In genomic region chr19:13104848-13105646, GRCh38 we compare ENCODE assay signal across 8 cellular contexts. TPM values are rescaled to one million over a fixed set of nuclear protein-coding genes. Genes with fewer than 3 reads are reported as not detected.
DNase-seq lines count a peak whose midpoint lies in the region; ATAC-seq, FAIRE-seq and TF ChIP-seq lines count a peak whose summit lies in the region.

No MANE protein-coding gene starts in this region.

- peak; percentile 47 for DNase-seq in GM20000 (ENCODE audit: low spot score)
- peak in 1 of 2 donors; percentile 51 for DNase-seq in activated T-cell treated with anti-CD3 and anti-CD28 coated beads, Interleukin-2, amount 50 U/mL, for 72 hours
- DNase-seq in D721Med (ENCODE audit: insufficient read length, low spot score), result no peak

- H3K4me1 ChIP-seq in BLaER1 treated with 17β-estradiol and CSF1 and Interleukin-3, amounts not matched to agents 10 nM and 100 nM, result peaks cover 44 to 86% (median 76%) of the 10 kb centered on the region in 10 experiments
- H3K4me1 ChIP-seq in mononuclear cell (ENCODE audit: insufficient read depth, low read length), result peaks cover 59% of the 10 kb centered on the region

- peak overlapping the region; percentile 76 for H3K27ac Mint-ChIP-seq in activated T-cell treated with anti-CD3 and anti-CD28 coated beads, Interleukin-2, amount 50 U/mL, for 72 hours

- FAIRE-seq in D721Med (lab: Jason Lieb, UNC), result no peak

- peak; percentile 10 to 20 for ATAC-seq in activated T-cell treated with anti-CD3 and anti-CD28 coated beads, Interleukin-2, amount 50 U/mL, for 72 hours (replicated peaks in 1 of 2)
- ATAC-seq in HG03378 (IDR thresholded peaks at IDR 0.05; ENCODE audit: unreplicated experiment) (no peak), HG02884 (IDR thresholded peaks at IDR 0.05; ENCODE audit: unreplicated experiment) (no peak), HG02938 (IDR thresholded peaks at IDR 0.05; ENCODE audit: unreplicated experiment) (no peak)

- peak overlapping the region; percentile 78 to 99 (median 97) for H3K27ac ChIP-seq in BLaER1 treated with 17β-estradiol and CSF1 and Interleukin-3, amounts not matched to agents 10 nM and 100 nM

- peaks cover 20 to 57% (median 35%) of the 10 kb centered on the region in 11 experiments for H3K36me3 ChIP-seq in BLaER1 treated with 17β-estradiol and CSF1 and Interleukin-3, amounts not matched to agents 10 nM and 100 nM

- H3K4me1 Mint-ChIP-seq in activated T-cell treated with anti-CD3 and anti-CD28 coated beads, Interleukin-2, amount 50 U/mL, for 72 hours (ENCODE audit: low read depth), result peaks cover 23% of the 10 kb centered on the region

- H3K4me2 ChIP-seq in BLaER1 treated with 17β-estradiol and CSF1 and Interleukin-3, amounts not matched to agents 10 nM and 100 nM, result peak overlapping the region; percentile 79 to 100 (median 98)

- peak overlapping the region; percentile 73 to 98 (median 94) for H3K9ac ChIP-seq in BLaER1 treated with 17β-estradiol and CSF1 and Interleukin-3, amounts not matched to agents 10 nM and 100 nM

- peaks cover 2 to 3% of the 10 kb centered on the region in 2 donors for H3K36me3 Mint-ChIP-seq in activated T-cell treated with anti-CD3 and anti-CD28 coated beads, Interleukin-2, amount 50 U/mL, for 72 hours (ENCODE audit: insufficient read depth in 2 of 2)

- H3K9me3 ChIP-seq in BLaER1 treated with 17β-estradiol and CSF1 and Interleukin-3, amounts not matched to agents 10 nM and 100 nM (replicated peaks in 1 of 11), result no peaks in the 10 kb centered on the region
- no peaks in the 10 kb centered on the region for H3K9me3 ChIP-seq in mononuclear cell (ENCODE audit: low read depth, low read length)

- TF ChIP-seq CTCF in GM20000 (IDR thresholded peaks at IDR 0.05; ENCODE audit: extremely low read depth, missing control alignments) (no peak), D721Med (IDR thresholded peaks at IDR 0.05; ENCODE audit: insufficient read depth, missing control alignments) (no peak)

- no peaks in the 10 kb centered on the region for H3K27me3 ChIP-seq in BLaER1 treated with 17β-estradiol and CSF1 and Interleukin-3, amounts not matched to agents 10 nM and 100 nM
- no peaks in the 10 kb centered on the region for H3K27me3 ChIP-seq in mononuclear cell (ENCODE audit: insufficient read depth, low read length)

- H3K4me3 ChIP-seq in BLaER1 treated with 17β-estradiol and CSF1 and Interleukin-3, amounts not matched to agents 10 nM and 100 nM, result peak overlapping the region; percentile 45 to 73 (median 60)
- peak overlapping the region; percentile 62 for H3K4me3 ChIP-seq in mononuclear cell (ENCODE audit: low read length)

- peak overlapping the region; percentile 95 to 97 for H3K4me3 Mint-ChIP-seq in activated T-cell treated with anti-CD3 and anti-CD28 coated beads, Interleukin-2, amount 50 U/mL, for 72 hours

- H3K27me3 Mint-ChIP-seq in activated T-cell treated with anti-CD3 and anti-CD28 coated beads, Interleukin-2, amount 50 U/mL, for 72 hours (ENCODE audit: low read depth), result no peaks in the 10 kb centered on the region

- H3K9me3 Mint-ChIP-seq in activated T-cell treated with anti-CD3 and anti-CD28 coated beads, Interleukin-2, amount 50 U/mL, for 72 hours, result peaks cover 0 to 3% of the 10 kb centered on the region in 2 donors

- peaks cover 3 to 24% (median 19%) of the 10 kb centered on the region in 11 experiments; a peak in 16 of 22 replicates for H4K20me1 ChIP-seq in BLaER1 treated with 17β-estradiol and CSF1 and Interleukin-3, amounts not matched to agents 10 nM and 100 nM

RNA-seq across cellular contexts. Expression of gene LYL1, which starts 2.4 kb away (rescaled TPM):
- total RNA-seq in activated T-cell treated with anti-CD3 and anti-CD28 coated beads, Interleukin-2, amount 50 U/mL, for 72 hours, result 1 to 10 TPM; 4.8 to 6.3 TPM
- total RNA-seq in mononuclear cell, result 20.5 TPM

RNA-seq across cellular contexts. Expression of gene TRMT1, which starts 11.5 kb away (rescaled TPM):
- 10 to 100 TPM; 41.0 to 46.0 TPM for total RNA-seq in activated T-cell treated with anti-CD3 and anti-CD28 coated beads, Interleukin-2, amount 50 U/mL, for 72 hours
- total RNA-seq in mononuclear cell, result 30.7 TPM

RNA-seq across cellular contexts. Expression of gene NACC1, which starts 13.0 kb away (rescaled TPM):
- 10 to 100 TPM; 53.6 to 76.0 TPM for total RNA-seq in activated T-cell treated with anti-CD3 and anti-CD28 coated beads, Interleukin-2, amount 50 U/mL, for 72 hours
- total RNA-seq in mononuclear cell, result 16.0 TPM

RNA-seq across cellular contexts. Expression of gene STX10, which starts 45.1 kb away (rescaled TPM):
- 10 to 100 TPM; 73.9 to 89.9 TPM for total RNA-seq in activated T-cell treated with anti-CD3 and anti-CD28 coated beads, Interleukin-2, amount 50 U/mL, for 72 hours
- total RNA-seq in mononuclear cell, result 71.7 TPM

RNA-seq across cellular contexts. Expression of gene IER2, which starts 45.2 kb away (rescaled TPM):
- 100 to 1,000 TPM; 168 to 184 TPM for total RNA-seq in activated T-cell treated with anti-CD3 and anti-CD28 coated beads, Interleukin-2, amount 50 U/mL, for 72 hours
- total RNA-seq in mononuclear cell, result 222 TPM

Comparison
In these comparisons a context has a peak if more than half of its experiments do, and no peak if none do; other contexts are left out.
1. ATAC-seq: peak in activated T-cell treated with anti-CD3 and anti-CD28 coated beads, Interleukin-2, amount 50 U/mL, for 72 hours (2 of 2); none in HG03378 (single experiment), HG02884 (single experiment) and HG02938 (single experiment).